ENCODE assay signal across 2 cellular contexts in the genomic region with DNA sequence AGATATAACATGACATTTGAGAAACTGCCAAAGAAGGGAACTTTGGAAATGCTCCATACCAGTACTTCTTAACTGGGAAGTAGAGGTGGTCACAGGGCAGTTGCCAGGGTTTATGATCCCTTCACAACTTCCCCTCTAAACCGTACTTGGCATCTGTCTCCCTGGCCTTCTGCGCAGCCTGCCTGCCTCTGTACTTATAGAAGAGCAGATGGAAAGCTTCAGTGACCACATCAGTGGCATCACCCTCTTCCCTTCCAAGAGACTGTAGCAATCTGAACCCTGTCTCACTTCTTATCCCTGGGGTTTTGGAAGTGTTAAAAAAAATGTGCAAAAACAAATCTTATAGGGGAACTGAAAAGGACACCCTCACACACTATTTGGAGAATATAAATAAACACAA.
TF ChIP-seq lines count a peak whose summit lies in the region.

No MANE protein-coding gene starts in this region.

TF ChIP-seq in GM23338, 12 proteins besides CTCF, POLR2A, EP300 and RAD21 (continues in another document):
- TF ChIP-seq, protein P1, sequence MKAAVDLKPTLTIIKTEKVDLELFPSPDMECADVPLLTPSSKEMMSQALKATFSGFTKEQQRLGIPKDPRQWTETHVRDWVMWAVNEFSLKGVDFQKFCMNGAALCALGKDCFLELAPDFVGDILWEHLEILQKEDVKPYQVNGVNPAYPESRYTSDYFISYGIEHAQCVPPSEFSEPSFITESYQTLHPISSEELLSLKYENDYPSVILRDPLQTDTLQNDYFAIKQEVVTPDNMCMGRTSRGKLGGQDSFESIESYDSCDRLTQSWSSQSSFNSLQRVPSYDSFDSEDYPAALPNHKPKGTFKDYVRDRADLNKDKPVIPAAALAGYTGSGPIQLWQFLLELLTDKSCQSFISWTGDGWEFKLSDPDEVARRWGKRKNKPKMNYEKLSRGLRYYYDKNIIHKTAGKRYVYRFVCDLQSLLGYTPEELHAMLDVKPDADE (IDR thresholded peaks at IDR 0.05) = no peak
- no peak for TF ChIP-seq CREB1 (CRISPR knock-in tag; IDR thresholded peaks at IDR 0.05; ENCODE audit: low read depth)
- no peak for TF ChIP-seq ZNF331 (CRISPR knock-in tag; IDR thresholded peaks at IDR 0.05; ENCODE audit: low read depth)
- TF ChIP-seq JUNB (IDR thresholded peaks at IDR 0.05; ENCODE audit: unreplicated experiment) = no peak
- TF ChIP-seq, protein P2, sequence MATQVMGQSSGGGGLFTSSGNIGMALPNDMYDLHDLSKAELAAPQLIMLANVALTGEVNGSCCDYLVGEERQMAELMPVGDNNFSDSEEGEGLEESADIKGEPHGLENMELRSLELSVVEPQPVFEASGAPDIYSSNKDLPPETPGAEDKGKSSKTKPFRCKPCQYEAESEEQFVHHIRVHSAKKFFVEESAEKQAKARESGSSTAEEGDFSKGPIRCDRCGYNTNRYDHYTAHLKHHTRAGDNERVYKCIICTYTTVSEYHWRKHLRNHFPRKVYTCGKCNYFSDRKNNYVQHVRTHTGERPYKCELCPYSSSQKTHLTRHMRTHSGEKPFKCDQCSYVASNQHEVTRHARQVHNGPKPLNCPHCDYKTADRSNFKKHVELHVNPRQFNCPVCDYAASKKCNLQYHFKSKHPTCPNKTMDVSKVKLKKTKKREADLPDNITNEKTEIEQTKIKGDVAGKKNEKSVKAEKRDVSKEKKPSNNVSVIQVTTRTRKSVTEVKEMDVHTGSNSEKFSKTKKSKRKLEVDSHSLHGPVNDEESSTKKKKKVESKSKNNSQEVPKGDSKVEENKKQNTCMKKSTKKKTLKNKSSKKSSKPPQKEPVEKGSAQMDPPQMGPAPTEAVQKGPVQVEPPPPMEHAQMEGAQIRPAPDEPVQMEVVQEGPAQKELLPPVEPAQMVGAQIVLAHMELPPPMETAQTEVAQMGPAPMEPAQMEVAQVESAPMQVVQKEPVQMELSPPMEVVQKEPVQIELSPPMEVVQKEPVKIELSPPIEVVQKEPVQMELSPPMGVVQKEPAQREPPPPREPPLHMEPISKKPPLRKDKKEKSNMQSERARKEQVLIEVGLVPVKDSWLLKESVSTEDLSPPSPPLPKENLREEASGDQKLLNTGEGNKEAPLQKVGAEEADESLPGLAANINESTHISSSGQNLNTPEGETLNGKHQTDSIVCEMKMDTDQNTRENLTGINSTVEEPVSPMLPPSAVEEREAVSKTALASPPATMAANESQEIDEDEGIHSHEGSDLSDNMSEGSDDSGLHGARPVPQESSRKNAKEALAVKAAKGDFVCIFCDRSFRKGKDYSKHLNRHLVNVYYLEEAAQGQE (IDR thresholded peaks at IDR 0.05; ENCODE audit: unreplicated experiment) = no peak
- no peak for TF ChIP-seq EZH2 (IDR thresholded peaks at IDR 0.05; ENCODE audit: low read depth, unreplicated experiment)
- TF ChIP-seq ZNF114 (CRISPR knock-in tag; IDR thresholded peaks at IDR 0.05) = no peak
- no peak for TF ChIP-seq STAT1 (IDR thresholded peaks at IDR 0.05; ENCODE audit: unreplicated experiment)
- no peak for TF ChIP-seq POLR2AphosphoS5 (IDR thresholded peaks at IDR 0.05; ENCODE audit: low read depth)
- no peak for TF ChIP-seq EZH2phosphoT487 (IDR thresholded peaks at IDR 0.05; ENCODE audit: unreplicated experiment)
- no peak for TF ChIP-seq NANOG (IDR thresholded peaks at IDR 0.05; ENCODE audit: borderline replicate concordance)

TF ChIP-seq in WTC11, 78 proteins besides CTCF, POLR2A, EP300 and RAD21 (continued from another document):
- TF ChIP-seq, protein P3, sequence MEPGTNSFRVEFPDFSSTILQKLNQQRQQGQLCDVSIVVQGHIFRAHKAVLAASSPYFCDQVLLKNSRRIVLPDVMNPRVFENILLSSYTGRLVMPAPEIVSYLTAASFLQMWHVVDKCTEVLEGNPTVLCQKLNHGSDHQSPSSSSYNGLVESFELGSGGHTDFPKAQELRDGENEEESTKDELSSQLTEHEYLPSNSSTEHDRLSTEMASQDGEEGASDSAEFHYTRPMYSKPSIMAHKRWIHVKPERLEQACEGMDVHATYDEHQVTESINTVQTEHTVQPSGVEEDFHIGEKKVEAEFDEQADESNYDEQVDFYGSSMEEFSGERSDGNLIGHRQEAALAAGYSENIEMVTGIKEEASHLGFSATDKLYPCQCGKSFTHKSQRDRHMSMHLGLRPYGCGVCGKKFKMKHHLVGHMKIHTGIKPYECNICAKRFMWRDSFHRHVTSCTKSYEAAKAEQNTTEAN (CRISPR knock-in tag; IDR thresholded peaks at IDR 0.05) = no peak
- TF ChIP-seq CREM (CRISPR knock-in tag; IDR thresholded peaks at IDR 0.05) (no peak), TCF7 (CRISPR knock-in tag; IDR thresholded peaks at IDR 0.05; ENCODE audit: low read depth) (no peak), NFE2L1 (CRISPR knock-in tag; IDR thresholded peaks at IDR 0.05) (no peak), SOX15 (CRISPR knock-in tag; IDR thresholded peaks at IDR 0.05) (no peak), GTF2I (CRISPR knock-in tag; conservative IDR thresholded peaks at IDR 0.05) (no peak)
- TF ChIP-seq, protein P4, sequence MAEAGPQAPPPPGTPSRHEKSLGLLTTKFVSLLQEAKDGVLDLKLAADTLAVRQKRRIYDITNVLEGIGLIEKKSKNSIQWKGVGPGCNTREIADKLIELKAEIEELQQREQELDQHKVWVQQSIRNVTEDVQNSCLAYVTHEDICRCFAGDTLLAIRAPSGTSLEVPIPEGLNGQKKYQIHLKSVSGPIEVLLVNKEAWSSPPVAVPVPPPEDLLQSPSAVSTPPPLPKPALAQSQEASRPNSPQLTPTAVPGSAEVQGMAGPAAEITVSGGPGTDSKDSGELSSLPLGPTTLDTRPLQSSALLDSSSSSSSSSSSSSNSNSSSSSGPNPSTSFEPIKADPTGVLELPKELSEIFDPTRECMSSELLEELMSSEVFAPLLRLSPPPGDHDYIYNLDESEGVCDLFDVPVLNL (CRISPR knock-in tag; IDR thresholded peaks at IDR 0.05; ENCODE audit: borderline replicate concordance, low read depth) = no peak
- TF ChIP-seq, protein P5, sequence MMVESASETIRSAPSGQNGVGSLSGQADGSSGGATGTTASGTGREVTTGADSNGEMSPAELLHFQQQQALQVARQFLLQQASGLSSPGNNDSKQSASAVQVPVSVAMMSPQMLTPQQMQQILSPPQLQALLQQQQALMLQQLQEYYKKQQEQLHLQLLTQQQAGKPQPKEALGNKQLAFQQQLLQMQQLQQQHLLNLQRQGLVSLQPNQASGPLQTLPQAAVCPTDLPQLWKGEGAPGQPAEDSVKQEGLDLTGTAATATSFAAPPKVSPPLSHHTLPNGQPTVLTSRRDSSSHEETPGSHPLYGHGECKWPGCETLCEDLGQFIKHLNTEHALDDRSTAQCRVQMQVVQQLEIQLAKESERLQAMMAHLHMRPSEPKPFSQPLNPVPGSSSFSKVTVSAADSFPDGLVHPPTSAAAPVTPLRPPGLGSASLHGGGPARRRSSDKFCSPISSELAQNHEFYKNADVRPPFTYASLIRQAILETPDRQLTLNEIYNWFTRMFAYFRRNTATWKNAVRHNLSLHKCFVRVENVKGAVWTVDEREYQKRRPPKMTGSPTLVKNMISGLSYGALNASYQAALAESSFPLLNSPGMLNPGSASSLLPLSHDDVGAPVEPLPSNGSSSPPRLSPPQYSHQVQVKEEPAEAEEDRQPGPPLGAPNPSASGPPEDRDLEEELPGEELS (CRISPR knock-in tag; IDR thresholded peaks at IDR 0.05) = no peak
